ENCODE assay signal across 11 cellular contexts in genomic region chr11:60182546-60183330, GRCh38. TPM values are rescaled to one million over a fixed set of nuclear protein-coding genes. Genes with fewer than 3 reads are reported as not detected.
A peak's percentile ranks its signal among the peaks of the same experiment; 100 is the strongest.
DNase-seq lines count a peak whose midpoint lies in the region; ATAC-seq and TF ChIP-seq lines count a peak whose summit lies in the region.
"Had no signal": no experiment of that assay in that cellular context is flagged by ENCODE, and none has a peak within 500 bp of the region (broad histone marks: within the 10 kb centered on the region; RNA-seq: fewer than 3 reads in every experiment).

Gene MS4A6A (minus strand): TSS chr11:60183083. CDS start chr11:60181727, 1,356 bp downstream.

- H3K4me3 ChIP-seq in gastroesophageal sphincter (peak within 1 kb of the TSS in 1 of 2 donors; percentile 23), neutrophil (ENCODE audit: low read depth in 1 of 2, low read length in 1 of 2) (peak within 1 kb of the TSS; percentile 61 to 97), urinary bladder (ENCODE audit: low read depth, low read length) (no peak within 1 kb of the TSS)

- peak within 1 kb of the TSS in 3 of 4 donors; percentile 51 to 55 (median 53) for H3K27ac ChIP-seq in gastroesophageal sphincter
- peak within 1 kb of the TSS; percentile 79 for H3K27ac ChIP-seq in neutrophil
- H3K27ac ChIP-seq in urinary bladder (ENCODE audit: low read depth): no peak within 1 kb of the TSS

- H3K36me3 Mint-ChIP-seq in T-cell: no peaks in the 10 kb centered on the region

- DNase-seq in SIG-M5 (lab: John Stamatoyannopoulos, UW) (peak; percentile 56), T-cell (no peak), T1000 (lab: John Stamatoyannopoulos, UW) (no peak), GM13976 (ENCODE audit: low spot score) (no peak)
- DNase-seq: activated naive CD4-positive, alpha-beta T cell treated with Interleukin-2 at 50 U/mL for 16 hours; effector CD4-positive, alpha-beta T cell; NCI-H2029 treated with DMSO at 0.1 percent for 48 hours; occipital lobe had no signal

- no peak for TF ChIP-seq EP300 in gastroesophageal sphincter (IDR thresholded peaks at IDR 0.05)

- POLR2A ChIA-PET in T-cell (lab: Charles Lee): no interaction called here

- H3K27me3 ChIP-seq in gastroesophageal sphincter: no peaks in the 10 kb centered on the region
- no peaks in the 10 kb centered on the region for H3K27me3 ChIP-seq in neutrophil

- H3K4me1 ChIP-seq in gastroesophageal sphincter (no peaks in the 10 kb centered on the region), neutrophil (ENCODE audit: control insufficient read depth in 1 of 2, insufficient read depth in 1 of 2, low read depth in 1 of 2, low read length in 1 of 2) (peaks cover 48 to 57% of the 10 kb centered on the region in 2 experiments), urinary bladder (ENCODE audit: insufficient read depth) (no peaks in the 10 kb centered on the region)

- peaks cover 0 to 5% (median 0%) of the 10 kb centered on the region in 3 donors for H3K4me1 Mint-ChIP-seq in T-cell

- CTCF ChIA-PET in T-cell (lab: Charles Lee): interaction anchor here in 1 of 2 donors (1.0 kb wide), 1 partner anchor 10 kb away, joined by 3 read pairs; no protein-coding TSS in a partner anchor

- H3K4me3 Mint-ChIP-seq in T-cell: no peak within 1 kb of the TSS

- no peak for TF ChIP-seq POLR2A in gastroesophageal sphincter (IDR thresholded peaks at IDR 0.05)

- H3K9me3 ChIP-seq in gastroesophageal sphincter: no peaks in the 10 kb centered on the region
- no peaks in the 10 kb centered on the region for H3K9me3 ChIP-seq in neutrophil

- 65 to 70% methylated on average over 8 to 9 of the region's 10 CpGs for WGBS in gastroesophageal sphincter (ENCODE audit: low coverage in 1 of 2), 2 donors
- 74% methylated on average over 10 of the region's 10 CpGs for WGBS in urinary bladder

- TF ChIP-seq CTCF in gastroesophageal sphincter (IDR thresholded peaks at IDR 0.05) (no peak), neutrophil (IDR thresholded peaks at IDR 0.05) (no peak), GM13976 (IDR thresholded peaks at IDR 0.05; ENCODE audit: borderline replicate concordance, control extremely low read depth, extremely low read depth, insufficient read depth, missing control alignments) (no peak)

- H3K27me3 Mint-ChIP-seq in T-cell: peaks cover 19 to 21% of the 10 kb centered on the region in 2 donors

- in situ Hi-C loops in GM13976 (cut with MboI; ENCODE audit: low sequenced_read_pairs, unreplicated experiment): no loop called here

- no peak within 1 kb of the TSS for H3K27ac Mint-ChIP-seq in T-cell

- H3K9me3 Mint-ChIP-seq in T-cell: peaks cover 5 to 7% (median 6%) of the 10 kb centered on the region in 3 donors

- H3K36me3 ChIP-seq in gastroesophageal sphincter: no peaks in the 10 kb centered on the region
- peaks cover 14% of the 10 kb centered on the region for H3K36me3 ChIP-seq in neutrophil
- no peaks in the 10 kb centered on the region for H3K36me3 ChIP-seq in urinary bladder (ENCODE audit: insufficient read depth)

- peak; percentile 22 for ATAC-seq in gastroesophageal sphincter
- ATAC-seq in T-cell (replicated peaks in 1 of 4): no peak

RNA-seq across cellular contexts. Expression of gene MS4A6A, which starts in this region (rescaled TPM):
- total RNA-seq in gastroesophageal sphincter (100 to 1,000 TPM in 2 of 4 donors, 10 to 100 TPM in 2; 27.5 to 137 (median 74.3) TPM), urinary bladder (76.2 TPM), T-cell (1 to 10 TPM in 2 of 5 donors, under 1 TPM in 3; 0.32 to 1.5 (median 0.99) TPM)
- polyA plus RNA-seq in urinary bladder: 87.3 TPM

Comparison
In these comparisons a context has a peak if more than half of its experiments do, and no peak if none do; other contexts are left out.
1. RNA of gene MS4A6A (total RNA-seq): 27.5 to 137 TPM in gastroesophageal sphincter and 76.2 TPM in urinary bladder (single experiment); 0.32 to 1.5 TPM in T-cell; every median in the first group is over 10 times any median in the second.